Comparison of ENCODE assay signal across 1 cellular context in genomic region chr1:6701437-6702153, GRCh38.
TF ChIP-seq lines count a peak whose summit lies in the region.

DNAJC11 (minus strand) TSS chr1:6701816; CDS start chr1:6701800, 16 bp downstream.

TF ChIP-seq in HEK293, 187 proteins besides CTCF, POLR2A, EP300 and RAD21 (continued from another document and continues in another):
- TF ChIP-seq ZBTB11 (tag by site-specific recombination; conservative IDR thresholded peaks at IDR 0.05; ENCODE audit: low read depth) = peak; percentile 61
- TF ChIP-seq SETDB1 (IDR thresholded peaks at IDR 0.05; ENCODE audit: insufficient read length, low read length) = peak; percentile 58
- TF ChIP-seq ZNF248 (tag by site-specific recombination; IDR thresholded peaks at IDR 0.05) = no peak
- peak; percentile 36; the same call in 1 of the 2 replicates for TF ChIP-seq ZNF785 (tag by site-specific recombination; IDR thresholded peaks at IDR 0.05)
- TF ChIP-seq IKZF3 (tag by site-specific recombination; IDR thresholded peaks at IDR 0.05) = no peak
- peak; percentile 92 for TF ChIP-seq ZXDB (tag by site-specific recombination; IDR thresholded peaks at IDR 0.05)
- peak; percentile 18; the same call in 1 of the 2 replicates for TF ChIP-seq ZNF843 (tag by site-specific recombination; IDR thresholded peaks at IDR 0.05)
- no peak for TF ChIP-seq ZFP41 (tag by site-specific recombination; IDR thresholded peaks at IDR 0.05; ENCODE audit: borderline replicate concordance)
- TF ChIP-seq ZNF830 (tag by site-specific recombination; IDR thresholded peaks at IDR 0.05; ENCODE audit: low read depth) = no peak
- no peak for TF ChIP-seq ZNF292 (tag by site-specific recombination; IDR thresholded peaks at IDR 0.05; ENCODE audit: borderline replicate concordance, low read depth)
- TF ChIP-seq ZEB2 (tag by site-specific recombination; IDR thresholded peaks at IDR 0.05) = peak; percentile 46; the same call in 1 of the 2 replicates
- TF ChIP-seq ZNF423 (tag by site-specific recombination; IDR thresholded peaks at IDR 0.05) = peak; percentile 39; the same call in 1 of the 2 replicates
- no peak for TF ChIP-seq ZNF664 (tag by site-specific recombination; IDR thresholded peaks at IDR 0.05)
- 0 out of 2 replicates have a peak, but pooled peaks have one; percentile 82 for TF ChIP-seq ZNF391 (tag by site-specific recombination; IDR thresholded peaks at IDR 0.05; ENCODE audit: borderline replicate concordance, low read depth)
- TF ChIP-seq YY2 (tag by site-specific recombination; IDR thresholded peaks at IDR 0.05) = peak; percentile 99
- peak; percentile 32; the same call in 1 of the 2 replicates for TF ChIP-seq ZBTB17 (tag by site-specific recombination; IDR thresholded peaks at IDR 0.05)
- TF ChIP-seq KLF1 (tag by site-specific recombination; IDR thresholded peaks at IDR 0.05) = 0 out of 2 replicates have a peak, but pooled peaks have one; percentile 21
- no peak for TF ChIP-seq ZNF544 (tag by site-specific recombination; IDR thresholded peaks at IDR 0.05)
- peak; percentile 40; the same call in 1 of the 2 replicates for TF ChIP-seq ZNF518A (tag by site-specific recombination; conservative IDR thresholded peaks at IDR 0.05; ENCODE audit: low read depth)
- peak; percentile 38; the same call in 1 of the 2 replicates for TF ChIP-seq ZNF513 (tag by site-specific recombination; IDR thresholded peaks at IDR 0.05)
- TF ChIP-seq ZFHX2 (tag by site-specific recombination; conservative IDR thresholded peaks at IDR 0.05) = peak; percentile 35; the same call in 1 of the 2 replicates
- TF ChIP-seq KLF7 (tag by site-specific recombination; IDR thresholded peaks at IDR 0.05; ENCODE audit: borderline replicate concordance) = peak; percentile 78; the same call in 1 of the 2 replicates
- TF ChIP-seq SP3 (tag by site-specific recombination; IDR thresholded peaks at IDR 0.05) = peak; percentile 76
- peak; percentile 70; the same call in 1 of the 2 replicates for TF ChIP-seq ZBTB10 (tag by site-specific recombination; IDR thresholded peaks at IDR 0.05)
- no peak for TF ChIP-seq ZSCAN18 (tag by site-specific recombination; IDR thresholded peaks at IDR 0.05)
- TF ChIP-seq ZBTB6 (tag by site-specific recombination; IDR thresholded peaks at IDR 0.05) = peak; percentile 51; the same call in 1 of the 2 replicates
- peak; percentile 95 for TF ChIP-seq ZNF704 (tag by site-specific recombination; IDR thresholded peaks at IDR 0.05)
- no peak for TF ChIP-seq MZF1 (tag by site-specific recombination; IDR thresholded peaks at IDR 0.05; ENCODE audit: borderline replicate concordance)
- TF ChIP-seq BCL11A (tag by site-specific recombination; IDR thresholded peaks at IDR 0.05; ENCODE audit: low read depth) = peak; percentile 95
- no peak for TF ChIP-seq INSM2 (tag by site-specific recombination; IDR thresholded peaks at IDR 0.05)
- peak; percentile 17; the same call in 1 of the 2 replicates for TF ChIP-seq ZBTB20 (tag by site-specific recombination; IDR thresholded peaks at IDR 0.05)
- 0 out of 2 replicates have a peak, but pooled peaks have one; percentile 28 for TF ChIP-seq ZFP69B (tag by site-specific recombination; IDR thresholded peaks at IDR 0.05)
- TF ChIP-seq EGR2 (tag by site-specific recombination; IDR thresholded peaks at IDR 0.05; ENCODE audit: low read depth) = peak; percentile 47; the same call in 1 of the 2 replicates
- 0 out of 2 replicates have a peak, but pooled peaks have one; percentile 14 for TF ChIP-seq HOXD13 (CRISPR knock-in tag; IDR thresholded peaks at IDR 0.05; ENCODE audit: borderline replicate concordance)
- TF ChIP-seq ZNF121 (tag by site-specific recombination; IDR thresholded peaks at IDR 0.05) = no peak
- peak; percentile 82; the same call in 1 of the 2 replicates for TF ChIP-seq ZNF174 (tag by site-specific recombination; IDR thresholded peaks at IDR 0.05)
- TF ChIP-seq PATZ1 (tag by site-specific recombination; IDR thresholded peaks at IDR 0.05) = peak; percentile 67
- no peak for TF ChIP-seq ZNF184 (tag by site-specific recombination; IDR thresholded peaks at IDR 0.05)
